ENCODE assay signal across 8 cellular contexts in the genomic region with DNA sequence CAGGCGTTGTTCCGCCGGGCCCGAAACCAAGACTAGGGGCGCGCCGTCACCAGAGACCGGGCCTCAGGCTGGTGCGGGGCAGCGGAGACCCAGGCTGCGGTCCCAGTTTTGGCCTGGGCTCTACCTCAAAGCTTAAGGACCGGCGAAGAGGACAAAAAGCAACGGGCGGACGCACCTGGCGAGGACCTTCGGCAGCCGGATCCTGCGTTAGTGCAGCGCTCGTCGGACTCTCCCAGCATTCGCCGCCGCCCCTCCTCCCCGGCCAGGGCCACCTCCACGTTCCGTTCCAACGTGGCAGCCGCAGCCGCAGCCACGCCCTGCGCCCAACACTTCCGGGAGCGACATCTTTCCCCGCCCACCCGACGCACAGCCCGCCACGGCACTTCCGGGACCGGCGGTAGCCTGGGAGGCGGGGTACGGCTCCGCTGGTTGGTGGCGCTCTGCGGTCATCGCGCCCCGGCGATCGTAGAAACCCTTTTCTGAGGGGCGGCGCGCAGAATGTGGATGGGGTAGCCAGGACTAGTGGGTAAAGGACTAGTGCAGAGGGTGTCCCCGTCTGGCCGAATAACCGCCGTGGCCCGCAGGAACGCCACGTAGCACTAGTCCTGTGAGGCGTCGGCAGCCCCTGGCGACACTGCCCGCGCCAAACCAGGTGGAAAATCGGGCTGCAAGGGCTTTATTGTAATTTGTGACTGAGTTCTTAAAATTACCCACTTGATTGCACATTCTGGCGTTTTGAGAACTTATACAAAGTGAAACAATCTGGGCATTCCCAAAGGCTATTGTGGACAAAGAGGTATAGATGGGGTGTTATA. TPM values are rescaled to one million over a fixed set of nuclear protein-coding genes. Genes with fewer than 3 reads are reported as not detected.
DNase-seq lines count a peak whose midpoint lies in the region; ATAC-seq and TF ChIP-seq lines count a peak whose summit lies in the region.

A gene with protein sequence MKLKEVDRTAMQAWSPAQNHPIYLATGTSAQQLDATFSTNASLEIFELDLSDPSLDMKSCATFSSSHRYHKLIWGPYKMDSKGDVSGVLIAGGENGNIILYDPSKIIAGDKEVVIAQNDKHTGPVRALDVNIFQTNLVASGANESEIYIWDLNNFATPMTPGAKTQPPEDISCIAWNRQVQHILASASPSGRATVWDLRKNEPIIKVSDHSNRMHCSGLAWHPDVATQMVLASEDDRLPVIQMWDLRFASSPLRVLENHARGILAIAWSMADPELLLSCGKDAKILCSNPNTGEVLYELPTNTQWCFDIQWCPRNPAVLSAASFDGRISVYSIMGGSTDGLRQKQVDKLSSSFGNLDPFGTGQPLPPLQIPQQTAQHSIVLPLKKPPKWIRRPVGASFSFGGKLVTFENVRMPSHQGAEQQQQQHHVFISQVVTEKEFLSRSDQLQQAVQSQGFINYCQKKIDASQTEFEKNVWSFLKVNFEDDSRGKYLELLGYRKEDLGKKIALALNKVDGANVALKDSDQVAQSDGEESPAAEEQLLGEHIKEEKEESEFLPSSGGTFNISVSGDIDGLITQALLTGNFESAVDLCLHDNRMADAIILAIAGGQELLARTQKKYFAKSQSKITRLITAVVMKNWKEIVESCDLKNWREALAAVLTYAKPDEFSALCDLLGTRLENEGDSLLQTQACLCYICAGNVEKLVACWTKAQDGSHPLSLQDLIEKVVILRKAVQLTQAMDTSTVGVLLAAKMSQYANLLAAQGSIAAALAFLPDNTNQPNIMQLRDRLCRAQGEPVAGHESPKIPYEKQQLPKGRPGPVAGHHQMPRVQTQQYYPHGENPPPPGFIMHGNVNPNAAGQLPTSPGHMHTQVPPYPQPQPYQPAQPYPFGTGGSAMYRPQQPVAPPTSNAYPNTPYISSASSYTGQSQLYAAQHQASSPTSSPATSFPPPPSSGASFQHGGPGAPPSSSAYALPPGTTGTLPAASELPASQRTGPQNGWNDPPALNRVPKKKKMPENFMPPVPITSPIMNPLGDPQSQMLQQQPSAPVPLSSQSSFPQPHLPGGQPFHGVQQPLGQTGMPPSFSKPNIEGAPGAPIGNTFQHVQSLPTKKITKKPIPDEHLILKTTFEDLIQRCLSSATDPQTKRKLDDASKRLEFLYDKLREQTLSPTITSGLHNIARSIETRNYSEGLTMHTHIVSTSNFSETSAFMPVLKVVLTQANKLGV (minus strand): TSS at position 241 of the 815 bp plus-strand sequence. CDS start 9,217 bp downstream, outside the sequence.

- peak within 1 kb of the TSS; percentile 97 to 98 for H3K9ac ChIP-seq in duodenal mucosa (ENCODE audit: low read depth in 1 of 2, low read length in 2 of 2)

- H3K36me3 ChIP-seq in CD4-positive, CD25-positive, alpha-beta regulatory T cell (ENCODE audit: control insufficient read depth, insufficient read depth, low read length) = peaks cover 27% of the 10 kb centered on the region
- peaks cover 13% of the 10 kb centered on the region in 2 donors for H3K36me3 ChIP-seq in duodenal mucosa (ENCODE audit: control insufficient read depth in 1 of 2, insufficient read depth in 2 of 2, low read length in 2 of 2)

- H3K27me3 Mint-ChIP-seq in CD4-positive, CD25-positive, alpha-beta regulatory T cell = peaks cover 4% of the 10 kb centered on the region
- H3K27me3 Mint-ChIP-seq in activated CD4-positive, alpha-beta memory T cell treated with anti-CD3 and anti-CD28 coated beads, Interleukin-2, amount 10 ng/mL, durations not matched to agents 7 days and 5 days = no peaks in the 10 kb centered on the region

- WGBS in lower leg skin, 2 donors = 0% methylated on average over 38 to 49 of the region's 71 CpGs

- no peaks in the 10 kb centered on the region for H3K27me3 ChIP-seq in CD4-positive, CD25-positive, alpha-beta regulatory T cell (ENCODE audit: control insufficient read depth, insufficient read depth, low read length)
- no peaks in the 10 kb centered on the region for H3K27me3 ChIP-seq in duodenal mucosa (ENCODE audit: control insufficient read depth in 1 of 2, insufficient read depth in 2 of 2, low read length in 2 of 2)

- H3K4me3 Mint-ChIP-seq in CD4-positive, CD25-positive, alpha-beta regulatory T cell = peak within 1 kb of the TSS; percentile 91 to 95 (median 92)
- H3K4me3 Mint-ChIP-seq in activated CD4-positive, alpha-beta memory T cell treated with anti-CD3 and anti-CD28 coated beads, Interleukin-2, amount 10 ng/mL, durations not matched to agents 7 days and 5 days = peak within 1 kb of the TSS; percentile 83

- TF ChIP-seq POLR2A in lower leg skin (IDR thresholded peaks at IDR 0.05) = peak in 1 of 2 donors; percentile 27

- H3K36me3 Mint-ChIP-seq in CD4-positive, CD25-positive, alpha-beta regulatory T cell = peaks cover 10% of the 10 kb centered on the region
- H3K36me3 Mint-ChIP-seq in activated CD4-positive, alpha-beta memory T cell treated with anti-CD3 and anti-CD28 coated beads, Interleukin-2, amount 10 ng/mL, durations not matched to agents 7 days and 5 days (ENCODE audit: low read depth) = peaks cover 23% of the 10 kb centered on the region

- ATAC-seq in CD4-positive, CD25-positive, alpha-beta regulatory T cell (ENCODE audit: low read depth in 2 of 2) = peak; percentile 94 to 96
- peak; percentile 87 for ATAC-seq in GM19452 (IDR thresholded peaks at IDR 0.05; ENCODE audit: unreplicated experiment)

- H3K4me1 ChIP-seq in CD4-positive, CD25-positive, alpha-beta regulatory T cell (ENCODE audit: control insufficient read depth, insufficient read depth, low read length, poor library complexity, severe bottlenecking) = peaks cover 26% of the 10 kb centered on the region
- peaks cover 29 to 31% of the 10 kb centered on the region in 2 donors for H3K4me1 ChIP-seq in duodenal mucosa (ENCODE audit: control insufficient read depth in 1 of 2, insufficient read depth in 2 of 2, low read length in 2 of 2)

- H3K27ac ChIP-seq in CD4-positive, CD25-positive, alpha-beta regulatory T cell (ENCODE audit: insufficient read depth, low read length, poor library complexity, severe bottlenecking) = peak within 1 kb of the TSS; percentile 96
- peak within 1 kb of the TSS; percentile 98 for H3K27ac ChIP-seq in duodenal mucosa (ENCODE audit: low read depth, low read length)

- no peaks in the 10 kb centered on the region for H3K9me3 ChIP-seq in CD4-positive, CD25-positive, alpha-beta regulatory T cell (ENCODE audit: control insufficient read depth in 2 of 2, low read length in 2 of 2)
- H3K9me3 ChIP-seq in duodenal mucosa (ENCODE audit: control insufficient read depth in 1 of 2, low read length in 2 of 2) = no peaks in the 10 kb centered on the region

- H3K9me3 Mint-ChIP-seq in CD4-positive, CD25-positive, alpha-beta regulatory T cell = no peaks in the 10 kb centered on the region
- H3K9me3 Mint-ChIP-seq in activated CD4-positive, alpha-beta memory T cell treated with anti-CD3 and anti-CD28 coated beads, Interleukin-2, amount 10 ng/mL, durations not matched to agents 7 days and 5 days = no peaks in the 10 kb centered on the region

- peak; percentile 95 to 98 (median 96) for DNase-seq in CD4-positive, CD25-positive, alpha-beta regulatory T cell
- DNase-seq in HK-2 (ENCODE audit: unreplicated experiment) (peak; percentile 98), NCI-H82 treated with DMSO at 0.1 percent for 48 hours (lab: John Stamatoyannopoulos, UW; ENCODE audit: unreplicated experiment) (peak; percentile 72), lower leg skin (ENCODE audit: low spot score in 2 of 2) (peak; percentile 94 to 99)
- peak; percentile 98 for DNase-seq in activated CD4-positive, alpha-beta memory T cell treated with anti-CD3 and anti-CD28 coated beads, Interleukin-2, amount 10 ng/mL, durations not matched to agents 7 days and 5 days
- peak; percentile 94 to 97 for DNase-seq in stimulated activated CD4-positive, alpha-beta T cell treated with anti-CD3 and anti-CD28 coated beads, Interleukin-4, amount 100 ng/mL, for 48 hours (ENCODE audit: low read depth in 2 of 2)

- peak within 1 kb of the TSS; percentile 99 for H3K4me3 ChIP-seq in CD4-positive, CD25-positive, alpha-beta regulatory T cell (ENCODE audit: low read depth, low read length)
- H3K4me3 ChIP-seq in duodenal mucosa (ENCODE audit: low read depth in 1 of 2, low read length in 2 of 2) = peak within 1 kb of the TSS; percentile 90 to 95
- H3K4me3 ChIP-seq in lower leg skin (ENCODE audit: low read depth, poor library complexity, severe bottlenecking) = peak within 1 kb of the TSS; percentile 76

- intact Hi-C loops in lower leg skin (cut with DNase I; ENCODE audit: low total_unique reads) = no loop called here

- CTCF ChIA-PET in activated CD4-positive, alpha-beta memory T cell treated with anti-CD3 and anti-CD28 coated beads, Interleukin-2, amount 10 ng/mL, durations not matched to agents 7 days and 5 days (lab: Charles Lee) = interaction anchor here (0.7 to 1.0 kb wide), 3 partner anchors 9 to 219 kb away, joined by 3 to 7 read pairs (median 4); a partner anchor contains a TSS

- no peak for TF ChIP-seq CTCF in lower leg skin (IDR thresholded peaks at IDR 0.05)

- peaks cover 28 to 48% (median 36%) of the 10 kb centered on the region in 4 donors for H3K4me1 Mint-ChIP-seq in CD4-positive, CD25-positive, alpha-beta regulatory T cell
- H3K4me1 Mint-ChIP-seq in activated CD4-positive, alpha-beta memory T cell treated with anti-CD3 and anti-CD28 coated beads, Interleukin-2, amount 10 ng/mL, durations not matched to agents 7 days and 5 days = peaks cover 54% of the 10 kb centered on the region

- POLR2A ChIA-PET in activated CD4-positive, alpha-beta memory T cell treated with anti-CD3 and anti-CD28 coated beads, Interleukin-2, amount 10 ng/mL, durations not matched to agents 7 days and 5 days (lab: Charles Lee) = interaction anchor here (1.0 to 4.5 kb wide), 7 partner anchors 9 to 144 kb away, joined by 3 to 51 read pairs (median 8); a partner anchor contains a TSS

- peak within 1 kb of the TSS; percentile 96 to 98 (median 98) for H3K27ac Mint-ChIP-seq in CD4-positive, CD25-positive, alpha-beta regulatory T cell
- peak within 1 kb of the TSS; percentile 88 for H3K27ac Mint-ChIP-seq in activated CD4-positive, alpha-beta memory T cell treated with anti-CD3 and anti-CD28 coated beads, Interleukin-2, amount 10 ng/mL, durations not matched to agents 7 days and 5 days

RNA-seq across cellular contexts. Expression of the gene that starts here (rescaled TPM):
- total RNA-seq in CD4-positive, CD25-positive, alpha-beta regulatory T cell = 130 TPM
- polyA plus RNA-seq in CD4-positive, CD25-positive, alpha-beta regulatory T cell = 100 to 1,000 TPM; 101 to 123 (median 117) TPM
- total RNA-seq in activated CD4-positive, alpha-beta memory T cell treated with anti-CD3 and anti-CD28 coated beads, Interleukin-2, amount 10 ng/mL, durations not matched to agents 7 days and 5 days = 100 to 1,000 TPM; 102 to 108 TPM
- 100 to 1,000 TPM; 100 to 166 (median 118) TPM for total RNA-seq in lower leg skin

Comparison
In these comparisons a context has a peak if more than half of its experiments do, and no peak if none do; other contexts are left out.
1. Peak in every context shown above with its lines: DNase-seq, ATAC-seq, H3K4me3 ChIP-seq and H3K27ac ChIP-seq.